Comparison of ENCODE assay signal across 11 cellular contexts in the genomic region with DNA sequence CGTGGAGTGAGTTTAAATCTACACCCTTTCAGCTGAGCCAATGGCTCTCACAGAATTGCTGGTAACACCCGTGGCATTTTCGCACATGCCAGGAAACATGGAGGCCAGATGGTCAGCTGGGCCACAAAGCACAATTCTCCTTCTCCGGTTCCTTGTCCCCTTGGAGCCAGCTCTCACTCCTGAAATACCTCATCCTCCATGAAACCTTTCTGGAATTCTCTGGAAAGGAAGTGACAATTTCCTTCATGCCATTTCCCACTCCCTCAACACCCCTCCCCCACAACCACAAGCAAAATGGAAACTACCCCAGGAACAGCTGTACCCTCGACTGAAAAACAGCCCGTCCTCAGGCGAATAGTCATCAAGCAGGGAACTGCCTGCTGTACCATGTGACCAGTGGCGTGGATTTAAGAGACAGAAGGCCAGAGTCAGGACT. TPM values are rescaled to one million over a fixed set of nuclear protein-coding genes. Genes with fewer than 3 reads are reported as not detected.
DNase-seq lines count a peak whose midpoint lies in the region; ATAC-seq, FAIRE-seq and TF ChIP-seq lines count a peak whose summit lies in the region.
"Had no signal": no experiment of that assay in that cellular context is flagged by ENCODE, and none has a peak within 500 bp of the region (broad histone marks: within the 10 kb centered on the region; RNA-seq: fewer than 3 reads in every experiment).

No MANE protein-coding gene starts in this region.

- H3K27ac Mint-ChIP-seq in activated CD4-positive, alpha-beta T cell treated with anti-CD3 and anti-CD28 coated beads for 36 hours, result peak overlapping the region; percentile 94
- peak overlapping the region; percentile 96 for H3K27ac Mint-ChIP-seq in stimulated activated memory B cell treated with anti-CD40 and anti-IgM and Interleukin-4, amounts not matched to agents 10 μg/mL and 1 μg/mL and 100 μg/mL, for 72 hours

- no peak for ATAC-seq in activated CD4-positive, alpha-beta T cell treated with anti-CD3 and anti-CD28 coated beads for 36 hours
- no peak for ATAC-seq in stimulated activated memory B cell treated with anti-CD40 and anti-IgM and Interleukin-4, amounts not matched to agents 10 μg/mL and 1 μg/mL and 100 μg/mL, for 72 hours
- ATAC-seq in GM21360 (IDR thresholded peaks at IDR 0.05; ENCODE audit: unreplicated experiment) (no peak), SK-N-SH treated with all-trans-retinoic acid at 6 μM for 48 hours (no peak)
- ATAC-seq: A549 had no signal

- H3K9me3 ChIP-seq in OCI-LY7 (ENCODE audit: low read length) (no peaks in the 10 kb centered on the region), endothelial cell of umbilical vein (replicated peaks; ENCODE audit: control insufficient read depth, insufficient read depth, low read length) (no peaks in the 10 kb centered on the region)
- H3K9me3 ChIP-seq: A549 had no signal

- TF ChIP-seq POLR2A in endothelial cell of umbilical vein (IDR thresholded peaks at IDR 0.05; ENCODE audit: low read depth, low read length), result no peak

- peaks cover 2% of the 10 kb centered on the region; the same call in 1 of the 2 replicates for H3K36me3 ChIP-seq in OCI-LY7 (ENCODE audit: insufficient read depth, low read length)
- H3K36me3 ChIP-seq in endothelial cell of umbilical vein (ENCODE audit: control insufficient read depth in 2 of 2, extremely low read depth in 1 of 2, insufficient read depth in 2 of 2, low read length in 2 of 2), result peaks cover 0 to 3% of the 10 kb centered on the region in 2 experiments

- TF ChIP-seq CTCF in OCI-LY7 (conservative IDR thresholded peaks at IDR 0.05; ENCODE audit: low read length) (no peak), endothelial cell of umbilical vein (IDR thresholded peaks at IDR 0.05; ENCODE audit: extremely low read depth in 1 of 2, insufficient read depth in 1 of 2, low read depth in 1 of 2, low read length in 2 of 2) (no peak)

- peaks cover 83% of the 10 kb centered on the region for H3K4me1 Mint-ChIP-seq in activated CD4-positive, alpha-beta T cell treated with anti-CD3 and anti-CD28 coated beads for 36 hours
- peaks cover 72% of the 10 kb centered on the region for H3K4me1 Mint-ChIP-seq in stimulated activated memory B cell treated with anti-CD40 and anti-IgM and Interleukin-4, amounts not matched to agents 10 μg/mL and 1 μg/mL and 100 μg/mL, for 72 hours

- no peaks in the 10 kb centered on the region for H3K9me2 ChIP-seq in OCI-LY7 (ENCODE audit: insufficient read depth, low read length)

- H3K9me3 Mint-ChIP-seq in activated CD4-positive, alpha-beta T cell treated with anti-CD3 and anti-CD28 coated beads for 36 hours (ENCODE audit: low read depth), result no peaks in the 10 kb centered on the region
- H3K9me3 Mint-ChIP-seq in stimulated activated memory B cell treated with anti-CD40 and anti-IgM and Interleukin-4, amounts not matched to agents 10 μg/mL and 1 μg/mL and 100 μg/mL, for 72 hours, result no peaks in the 10 kb centered on the region

- H3K4me2 ChIP-seq in OCI-LY7 (ENCODE audit: low read length) (peak overlapping the region; percentile 84), endothelial cell of umbilical vein (ENCODE audit: insufficient read depth, low read length) (peak overlapping the region; percentile 34)
- H3K4me2 ChIP-seq: A549 had no signal

- intact Hi-C loops in activated CD4-positive, alpha-beta T cell treated with anti-CD3 and anti-CD28 coated beads for 36 hours (cut with DNase I, micrococcal nuclease), result loop anchor here (5.0 to 10.0 kb wide), 4 partner anchors 182 to 817 kb away; a partner anchor contains a TSS
- intact Hi-C loops in OCI-LY7 (cut with micrococcal nuclease; ENCODE audit: unreplicated experiment) (loop anchor here (1.0 to 10.0 kb wide), 2 partner anchors 25 to 311 kb away; a partner anchor contains a TSS), endothelial cell of umbilical vein (cut with micrococcal nuclease) (loop anchor here (1.0 to 2.0 kb wide), 3 partner anchors 12 to 81 kb away; no protein-coding TSS in a partner anchor)

- H3K9me1 ChIP-seq in endothelial cell of umbilical vein (replicated peaks; ENCODE audit: control insufficient read depth, extremely low read depth, insufficient read depth, low read length), result no peaks in the 10 kb centered on the region

- H4K20me1 ChIP-seq in OCI-LY7 (ENCODE audit: insufficient read depth, low read length), result no peaks in the 10 kb centered on the region
- H4K20me1 ChIP-seq in endothelial cell of umbilical vein (replicated peaks; ENCODE audit: control insufficient read depth, extremely low read depth, insufficient read depth, low read length), result no peaks in the 10 kb centered on the region

- no peak overlapping the region for H2AFZ ChIP-seq in OCI-LY7 (ENCODE audit: low read length)
- H2AFZ ChIP-seq in endothelial cell of umbilical vein (ENCODE audit: low read depth, low read length), result no peak overlapping the region

- peak; percentile 42 for DNase-seq in activated CD4-positive, alpha-beta T cell treated with anti-CD3 and anti-CD28 coated beads for 36 hours
- DNase-seq in activated CD4-positive, alpha-beta T cell treated with anti-CD3 and anti-CD28 coated beads, Interleukin-2, amount 50 U/mL, for 4 hours, result no peak
- DNase-seq in OCI-LY7 (ENCODE audit: low spot score) (peak; percentile 19), endothelial cell of umbilical vein (ENCODE audit: low read depth, low spot score) (peak; percentile 90), NOMO-1 (lab: John Stamatoyannopoulos, UW; ENCODE audit: unreplicated experiment in 2 of 2) (no peak)
- DNase-seq: KBM-7; stimulated activated CD4-positive, alpha-beta T cell treated with anti-CD3 and anti-CD28 coated beads, Interleukin-4, amount 100 ng/mL, for 4 hours had no signal

- H3K36me3 Mint-ChIP-seq in activated CD4-positive, alpha-beta T cell treated with anti-CD3 and anti-CD28 coated beads for 36 hours (ENCODE audit: low read depth), result peaks cover 15% of the 10 kb centered on the region
- peaks cover 5% of the 10 kb centered on the region for H3K36me3 Mint-ChIP-seq in stimulated activated memory B cell treated with anti-CD40 and anti-IgM and Interleukin-4, amounts not matched to agents 10 μg/mL and 1 μg/mL and 100 μg/mL, for 72 hours

- H3K27me3 ChIP-seq in endothelial cell of umbilical vein (ENCODE audit: control insufficient read depth in 2 of 2, insufficient read depth in 2 of 2, low read length in 2 of 2), result no peaks in the 10 kb centered on the region

- dilution Hi-C loops in endothelial cell of umbilical vein (cut with MboI; ENCODE audit: extremely low pct_ligation_motif_present, low sequenced_read_pairs), result no loop called here

- H3K4me3 ChIP-seq in OCI-LY7 (ENCODE audit: low read depth, low read length, poor library complexity, severe bottlenecking) (peak overlapping the region; percentile 56), endothelial cell of umbilical vein (replicated peaks in 1 of 3; ENCODE audit: insufficient read depth in 1 of 3, low read depth in 1 of 3, low read length in 3 of 3) (no peak overlapping the region)
- H3K4me3 ChIP-seq: A549 had no signal

- CTCF ChIA-PET in activated CD4-positive, alpha-beta T cell treated with anti-CD3 and anti-CD28 coated beads for 36 hours (lab: Charles Lee), result interaction anchor here (0.6 to 2.0 kb wide), 3 partner anchors 16 to 484 kb away, joined by 3 to 15 read pairs (median 3); no protein-coding TSS in a partner anchor
- CTCF ChIA-PET in OCI-LY7 (lab: Charles Lee; ENCODE audit: unreplicated experiment), result no interaction called here
- CTCF ChIA-PET in endothelial cell of umbilical vein (lab: Charles Lee), result interaction anchor here (1.0 to 2.5 kb wide), 5 partner anchors 10 to 45 kb away, joined by 3 to 24 read pairs (median 4); no protein-coding TSS in a partner anchor

- BruUV-seq in OCI-LY7 (replicated peaks; lab: Mats Ljungman, UMichigan) (TSS peak; percentile 47), endothelial cell of umbilical vein (replicated peaks; lab: Mats Ljungman, UMichigan) (no TSS peak)

- H3K79me2 ChIP-seq in OCI-LY7 (ENCODE audit: insufficient read depth, low read depth, low read length) (peaks cover 47% of the 10 kb centered on the region; the same call in 1 of the 2 replicates), endothelial cell of umbilical vein (ENCODE audit: control insufficient read depth, insufficient read depth, low read length) (peaks cover 47% of the 10 kb centered on the region)

- H3K4me1 ChIP-seq in OCI-LY7 (ENCODE audit: insufficient read depth, low read length, poor library complexity, severe bottlenecking), result peaks cover 86% of the 10 kb centered on the region
- H3K4me1 ChIP-seq in endothelial cell of umbilical vein (ENCODE audit: control insufficient read depth, extremely low read depth, insufficient read depth, low read length), result peaks cover 45% of the 10 kb centered on the region

- H3K4me3 Mint-ChIP-seq in activated CD4-positive, alpha-beta T cell treated with anti-CD3 and anti-CD28 coated beads for 36 hours, result peak overlapping the region; percentile 74
- H3K4me3 Mint-ChIP-seq in stimulated activated memory B cell treated with anti-CD40 and anti-IgM and Interleukin-4, amounts not matched to agents 10 μg/mL and 1 μg/mL and 100 μg/mL, for 72 hours, result peak overlapping the region; percentile 36

- no peaks in the 10 kb centered on the region for H3K27me3 Mint-ChIP-seq in activated CD4-positive, alpha-beta T cell treated with anti-CD3 and anti-CD28 coated beads for 36 hours
- H3K27me3 Mint-ChIP-seq in stimulated activated memory B cell treated with anti-CD40 and anti-IgM and Interleukin-4, amounts not matched to agents 10 μg/mL and 1 μg/mL and 100 μg/mL, for 72 hours, result no peaks in the 10 kb centered on the region

- peak overlapping the region; percentile 57 for H3K9ac ChIP-seq in endothelial cell of umbilical vein (replicated peaks; ENCODE audit: extremely low read depth, insufficient read depth, low read length)

- POLR2A ChIA-PET in activated CD4-positive, alpha-beta T cell treated with anti-CD3 and anti-CD28 coated beads for 36 hours (lab: Charles Lee), result no interaction called here
- POLR2A ChIA-PET in OCI-LY7 (lab: Charles Lee), result interaction anchor here (0.7 to 1.0 kb wide), 3 partner anchors 22 to 313 kb away, joined by 3 to 4 read pairs (median 4); no protein-coding TSS in a partner anchor
- POLR2A ChIA-PET in endothelial cell of umbilical vein (lab: Charles Lee), result interaction anchor here (0.7 to 1.5 kb wide), 4 partner anchors 13 to 88 kb away, joined by 3 to 5 read pairs (median 4); no protein-coding TSS in a partner anchor

- peak overlapping the region; percentile 93 for H3K27ac ChIP-seq in OCI-LY7 (ENCODE audit: low read depth, low read length, poor library complexity, severe bottlenecking)
- peak overlapping the region; percentile 94 for H3K27ac ChIP-seq in endothelial cell of umbilical vein (ENCODE audit: insufficient read depth, low read depth, low read length)
- H3K27ac ChIP-seq: A549 had no signal

- peak; percentile 93 for FAIRE-seq in endothelial cell of umbilical vein (lab: Jason Lieb, UNC)
- FAIRE-seq: A549 had no signal

RNA-seq across cellular contexts. Expression of a gene that starts 24.7 kb away (rescaled TPM):
- total RNA-seq in activated CD4-positive, alpha-beta T cell treated with anti-CD3 and anti-CD28 coated beads for 36 hours, result 10 to 100 TPM; 23.9 to 27.5 TPM
- 13.4 and 15.0 TPM in 2 replicates for total RNA-seq in OCI-LY7 (2014; rRNA removed; shearing (Covaris generic))
- total RNA-seq in OCI-LY7 (2022) (24.9 and 27.3 TPM in 2 replicates), endothelial cell of umbilical vein (32.9 and 33.4 TPM in 2 replicates)
- polyA plus RNA-seq in endothelial cell of umbilical vein, result 31.6 and 31.9 TPM in 2 replicates
- 28.5 and 29.1 TPM in 2 replicates for polyA plus RNA-seq in endothelial cell of umbilical vein (2011; cell fraction: cytosol; rRNA removed)
- polyA plus RNA-seq in endothelial cell of umbilical vein (2011; cell fraction: nucleus; rRNA removed), result 26.4 and 28.7 TPM in 2 replicates
- 30.7 and 30.8 TPM in 2 replicates for polyA plus RNA-seq in endothelial cell of umbilical vein (2012)
- polyA minus RNA-seq in endothelial cell of umbilical vein, result 58.5 and 62.5 TPM in 2 replicates
- 26.4 TPM for polyA minus RNA-seq in endothelial cell of umbilical vein (2011; cell fraction: cytosol; rRNA and poly(A)+ RNA removed)
- 12.4 and 14.0 TPM in 2 replicates for polyA minus RNA-seq in endothelial cell of umbilical vein (2011; cell fraction: nucleus; rRNA and poly(A)+ RNA removed)

Comparison
In these comparisons a context has a peak if more than half of its experiments do, and no peak if none do; other contexts are left out.
1. DNase-seq: peak in activated CD4-positive, alpha-beta T cell treated with anti-CD3 and anti-CD28 coated beads for 36 hours (single experiment), OCI-LY7 (single experiment) and endothelial cell of umbilical vein (single experiment); none in activated CD4-positive, alpha-beta T cell treated with anti-CD3 and anti-CD28 coated beads, Interleukin-2, amount 50 U/mL, for 4 hours (0 of 2) and NOMO-1 (0 of 2).